ENCODE assay signal across 21 cellular contexts in genomic region chr2:106560773-106561172, GRCh38.
DNase-seq lines count a peak whose midpoint lies in the region; ATAC-seq, FAIRE-seq and TF ChIP-seq lines count a peak whose summit lies in the region.
"Had no signal": no experiment of that assay in that cellular context is flagged by ENCODE, and none has a peak within 500 bp of the region (broad histone marks: within the 10 kb centered on the region; RNA-seq: fewer than 3 reads in every experiment).

No MANE protein-coding gene starts in this region.

- DNase-seq in right lobe of liver (no peak), HepG2 (ENCODE audit: low spot score) (no peak), frontal cortex (ENCODE audit: low spot score in 2 of 2) (no peak), NK-92 (lab: John Stamatoyannopoulos, UW; ENCODE audit: unreplicated experiment) (no peak), testis (no peak)
- no peak for DNase-seq in T-helper 2 cell treated with Interferon-gamma antibody and Interleukin-4, amounts not matched to agents 5 μg/mL and 100 μg/mL, for 36 hours (ENCODE audit: low spot score)
- DNase-seq: CD4-positive, alpha-beta memory T cell; DMS53; EL; KG1; MV-4-11; NCI-H187 treated with DMSO at 0.1 percent for 48 hours; NCI-H226; NCI-H82; PC-3; RPMI8226; SHP77 treated with DMSO at 0.1 percent for 48 hours had no signal

- H2AFZ ChIP-seq in HepG2 (ENCODE audit: low read length) = no peak overlapping the region

- no peak overlapping the region for H3K4me2 ChIP-seq in HepG2 (ENCODE audit: low read depth, low read length)

- intact Hi-C loops in right lobe of liver (cut with DNase I) = no loop called here
- intact Hi-C loops in HepG2 (cut with micrococcal nuclease; ENCODE audit: unreplicated experiment) = no loop called here
- intact Hi-C loops in testis (cut with DNase I; ENCODE audit: low total_unique reads) = no loop called here

- no peaks in the 10 kb centered on the region for H3K4me1 Mint-ChIP-seq in T-helper 2 cell treated with Interferon-gamma antibody and Interleukin-4, amounts not matched to agents 5 μg/mL and 100 μg/mL, for 36 hours (ENCODE audit: low read depth)

- H3K27me3 Mint-ChIP-seq in T-helper 2 cell treated with Interferon-gamma antibody and Interleukin-4, amounts not matched to agents 5 μg/mL and 100 μg/mL, for 36 hours (ENCODE audit: low read depth) = no peaks in the 10 kb centered on the region

- TF ChIP-seq POLR2A in right lobe of liver (IDR thresholded peaks at IDR 0.05) = no peak
- TF ChIP-seq POLR2A in HepG2 (IDR thresholded peaks at IDR 0.05; ENCODE audit: insufficient read depth in 1 of 2, low read depth in 2 of 2, low read length in 2 of 2) = no peak
- TF ChIP-seq POLR2A in gastroesophageal sphincter (IDR thresholded peaks at IDR 0.05) = no peak
- TF ChIP-seq POLR2A in testis (IDR thresholded peaks at IDR 0.05) = no peak

- H3K27ac Mint-ChIP-seq in T-helper 2 cell treated with Interferon-gamma antibody and Interleukin-4, amounts not matched to agents 5 μg/mL and 100 μg/mL, for 36 hours = no peak overlapping the region
- H3K27ac Mint-ChIP-seq: CD4-positive, alpha-beta memory T cell had no signal

- no peaks in the 10 kb centered on the region for H3K9me3 ChIP-seq in right lobe of liver
- no peaks in the 10 kb centered on the region for H3K9me3 ChIP-seq in HepG2 (ENCODE audit: low read length)
- H3K9me3 ChIP-seq in gastroesophageal sphincter = no peaks in the 10 kb centered on the region
- H3K9me3 ChIP-seq in testis = no peaks in the 10 kb centered on the region

- H3K9ac ChIP-seq in HepG2 (ENCODE audit: insufficient read depth, low read depth, low read length) (no peak overlapping the region), rectal smooth muscle tissue (ENCODE audit: low read length) (no peak overlapping the region)

- 60% methylated on average over 1 of the region's 1 CpG for WGBS in right lobe of liver (ENCODE audit: insufficient coverage, low coverage, low lambda C conversion rate, missing lambda C conversion rate)
- WGBS in HepG2 (ENCODE audit: low lambda C conversion rate) = 0% methylated on average over 1 of the region's 1 CpG
- WGBS in gastroesophageal sphincter (ENCODE audit: low coverage in 1 of 2), 2 donors = 80% methylated on average over 1 of the region's 1 CpG; no CpG with 5 or more reads in 1 of the 2 donors
- WGBS in testis, 2 donors = 80 to 86% methylated on average over 1 of the region's 1 CpG

- no peak for TF ChIP-seq RAD21 in HepG2 (CRISPR knock-in tag; IDR thresholded peaks at IDR 0.05)

- H3K4me1 ChIP-seq in right lobe of liver = no peaks in the 10 kb centered on the region
- no peaks in the 10 kb centered on the region for H3K4me1 ChIP-seq in HepG2 (ENCODE audit: insufficient read depth, low read length)
- H3K4me1 ChIP-seq in gastroesophageal sphincter = peaks cover 0 to 63% (median 21%) of the 10 kb centered on the region in 3 donors
- peaks cover 27% of the 10 kb centered on the region for H3K4me1 ChIP-seq in rectal smooth muscle tissue (ENCODE audit: control insufficient read depth, insufficient read depth, low read length)
- H3K4me1 ChIP-seq in testis = no peaks in the 10 kb centered on the region

- no peaks in the 10 kb centered on the region for H3K36me3 Mint-ChIP-seq in T-helper 2 cell treated with Interferon-gamma antibody and Interleukin-4, amounts not matched to agents 5 μg/mL and 100 μg/mL, for 36 hours (ENCODE audit: low read depth)
- H3K36me3 Mint-ChIP-seq: CD4-positive, alpha-beta memory T cell had no signal

- no peaks in the 10 kb centered on the region for H3K9me3 Mint-ChIP-seq in T-helper 2 cell treated with Interferon-gamma antibody and Interleukin-4, amounts not matched to agents 5 μg/mL and 100 μg/mL, for 36 hours

- POLR2A ChIA-PET in HepG2 (lab: Yijun Ruan, JAX) = no interaction called here

- in situ Hi-C loops in HepG2 (cut with HindIII; ENCODE audit: extremely low pct_ligation_motif_present, low pct_unique_long_range_greater_than_20kb) = no loop called here

- no peak overlapping the region for H3K4me3 Mint-ChIP-seq in T-helper 2 cell treated with Interferon-gamma antibody and Interleukin-4, amounts not matched to agents 5 μg/mL and 100 μg/mL, for 36 hours
- H3K4me3 Mint-ChIP-seq: CD4-positive, alpha-beta memory T cell had no signal

- H3K79me2 ChIP-seq in HepG2 (ENCODE audit: insufficient read depth, low read length) = no peaks in the 10 kb centered on the region

- CTCF ChIA-PET in HepG2 (lab: Yijun Ruan, JAX; ENCODE audit: low intra/inter-chr PET ratio, low total read pairs) = no interaction called here

- ATAC-seq in right lobe of liver (peak in 3 of 4 donors; percentile 12 to 80 (median 23)), HepG2 (no peak), gastroesophageal sphincter (no peak)
- ATAC-seq: PC-3 had no signal

- no peak for TF ChIP-seq CTCF in right lobe of liver (IDR thresholded peaks at IDR 0.05)
- TF ChIP-seq CTCF in HepG2 (CRISPR knock-in tag; IDR thresholded peaks at IDR 0.05) = no peak
- no peak for TF ChIP-seq CTCF in gastroesophageal sphincter (IDR thresholded peaks at IDR 0.05)
- no peak for TF ChIP-seq CTCF in testis (IDR thresholded peaks at IDR 0.05)

- BruUV-seq in HepG2 (replicated peaks; lab: Mats Ljungman, UMichigan) = no TSS peak

- H3K27ac ChIP-seq in right lobe of liver = no peak overlapping the region
- H3K27ac ChIP-seq in HepG2 (ENCODE audit: extremely low read length, insufficient read depth, low read length) = no peak overlapping the region
- peak overlapping the region in 3 of 4 donors; percentile 61 to 73 (median 65) for H3K27ac ChIP-seq in gastroesophageal sphincter
- peak overlapping the region; percentile 67 for H3K27ac ChIP-seq in rectal smooth muscle tissue (ENCODE audit: low read depth, low read length)
- H3K27ac ChIP-seq in testis = no peak overlapping the region

- no peaks in the 10 kb centered on the region for H4K20me1 ChIP-seq in HepG2 (ENCODE audit: insufficient read depth, low read length)

- TF ChIP-seq EP300 in HepG2 (IDR thresholded peaks at IDR 0.05; ENCODE audit: low read depth in 2 of 2, low read length in 2 of 2) (no peak), HepG2 (CRISPR knock-in tag; IDR thresholded peaks at IDR 0.05; ENCODE audit: borderline replicate concordance) (no peak), gastroesophageal sphincter (IDR thresholded peaks at IDR 0.05) (no peak)

- no peak overlapping the region for H3K4me3 ChIP-seq in right lobe of liver
- no peak overlapping the region for H3K4me3 ChIP-seq in HepG2 (replicated peaks in 1 of 3; ENCODE audit: insufficient read depth in 1 of 3, low read depth in 2 of 3, low read length in 3 of 3)
- no peak overlapping the region for H3K4me3 ChIP-seq in gastroesophageal sphincter
- H3K4me3 ChIP-seq in rectal smooth muscle tissue (ENCODE audit: low read length) = no peak overlapping the region
- H3K4me3 ChIP-seq in testis = no peak overlapping the region

- H3K36me3 ChIP-seq in right lobe of liver (no peaks in the 10 kb centered on the region), HepG2 (replicated peaks in 1 of 2; ENCODE audit: control insufficient read depth in 1 of 2, insufficient read depth in 2 of 2, low read length in 2 of 2) (no peaks in the 10 kb centered on the region), gastroesophageal sphincter (no peaks in the 10 kb centered on the region), rectal smooth muscle tissue (ENCODE audit: control insufficient read depth, insufficient read depth, low read length) (no peaks in the 10 kb centered on the region), testis (ENCODE audit: low read depth, missing control alignments) (no peaks in the 10 kb centered on the region)

- no peak for FAIRE-seq in HepG2 (lab: Jason Lieb, UNC)
- FAIRE-seq in frontal cortex (lab: Jason Lieb, UNC) = no peak
- FAIRE-seq: A204.1, H54 had no signal

- H3K27me3 ChIP-seq in right lobe of liver = no peaks in the 10 kb centered on the region
- no peaks in the 10 kb centered on the region for H3K27me3 ChIP-seq in HepG2 (ENCODE audit: control insufficient read depth in 1 of 2, insufficient read depth in 2 of 2, low read length in 2 of 2)
- no peaks in the 10 kb centered on the region for H3K27me3 ChIP-seq in gastroesophageal sphincter
- H3K27me3 ChIP-seq in rectal smooth muscle tissue (ENCODE audit: control insufficient read depth, insufficient read depth, low read length) = no peaks in the 10 kb centered on the region
- H3K27me3 ChIP-seq in testis = no peaks in the 10 kb centered on the region

TF ChIP-seq in HepG2, 621 proteins besides CTCF, POLR2A, EP300 and RAD21 (continues in another document):
- TF ChIP-seq ZNF574 (CRISPR knock-in tag; IDR thresholded peaks at IDR 0.05) (no peak), AGO2 (optimal IDR thresholded peaks at IDR 0.05; ENCODE audit: low read depth, low read length) (no peak), SAP130 (CRISPR knock-in tag; IDR thresholded peaks at IDR 0.05; ENCODE audit: low read depth) (no peak), PAX8 (CRISPR knock-in tag; IDR thresholded peaks at IDR 0.05; ENCODE audit: borderline replicate concordance) (no peak), HOXA7 (CRISPR knock-in tag; IDR thresholded peaks at IDR 0.05) (no peak), NFYC (CRISPR knock-in tag; IDR thresholded peaks at IDR 0.05) (no peak), ZNF44 (CRISPR knock-in tag; IDR thresholded peaks at IDR 0.05) (no peak), ARNTL (CRISPR knock-in tag; IDR thresholded peaks at IDR 0.05) (no peak), RAD51 (IDR thresholded peaks at IDR 0.05; ENCODE audit: borderline replicate concordance) (no peak), ZNF501 (CRISPR knock-in tag; IDR thresholded peaks at IDR 0.05) (no peak)
- TF ChIP-seq, protein P1, sequence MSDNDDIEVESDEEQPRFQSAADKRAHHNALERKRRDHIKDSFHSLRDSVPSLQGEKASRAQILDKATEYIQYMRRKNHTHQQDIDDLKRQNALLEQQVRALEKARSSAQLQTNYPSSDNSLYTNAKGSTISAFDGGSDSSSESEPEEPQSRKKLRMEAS (IDR thresholded peaks at IDR 0.05) = no peak

Comparison
In these comparisons a context has a peak if more than half of its experiments do, and no peak if none do; other contexts are left out.
1. ATAC-seq: peak in right lobe of liver (3 of 4); none in HepG2 (single experiment) and gastroesophageal sphincter (single experiment).
2. H3K27ac ChIP-seq: peak in gastroesophageal sphincter (3 of 4) and rectal smooth muscle tissue (single experiment); none in right lobe of liver (0 of 3), HepG2 (single experiment) and testis (0 of 2).